24 cellular contexts compared by ENCODE assay signal in genomic region chr17:47931848-47932247, GRCh38. TPM values are rescaled to one million over a fixed set of nuclear protein-coding genes. Genes with fewer than 3 reads are reported as not detected.
A peak's percentile ranks its signal among the peaks of the same experiment; 100 is the strongest.
DNase-seq lines count a peak whose midpoint lies in the region; ATAC-seq and TF ChIP-seq lines count a peak whose summit lies in the region.
"Had no signal": no experiment of that assay in that cellular context is flagged by ENCODE, and none has a peak within 500 bp of the region (broad histone marks: within the 10 kb centered on the region; RNA-seq: fewer than 3 reads in every experiment).

No MANE protein-coding gene starts in this region.

- H3K4me1 ChIP-seq in left ventricle myocardium inferior (peaks cover 24% of the 10 kb centered on the region), heart left ventricle (peaks cover 0 to 21% (median 2%) of the 10 kb centered on the region in 12 donors)
- H3K4me1 ChIP-seq: BE2C had no signal

- peaks cover 23% of the 10 kb centered on the region for H3K36me3 Mint-ChIP-seq in activated T-helper 17 cell treated with anti-CD3 and anti-CD28 coated beads, Interleukin-2, amount 50 U/mL, for 72 hours (ENCODE audit: low read depth)
- H3K36me3 Mint-ChIP-seq in nephron progenitor cell (ENCODE audit: low read depth): peaks cover 24% of the 10 kb centered on the region

- no peak for TF ChIP-seq POLR2A in heart left ventricle (IDR thresholded peaks at IDR 0.05)

- H3K27ac ChIP-seq in left ventricle myocardium inferior (replicated peaks): peak overlapping the region; percentile 80
- no peak overlapping the region for H3K27ac ChIP-seq in heart left ventricle
- H3K27ac ChIP-seq: SK-N-MC had no signal

- H3K36me3 ChIP-seq in left ventricle myocardium inferior (peaks cover 34% of the 10 kb centered on the region), heart left ventricle (peaks cover 0 to 34% (median 28%) of the 10 kb centered on the region in 9 donors)
- H3K36me3 ChIP-seq: BE2C had no signal

- no peaks in the 10 kb centered on the region for H3K9me3 Mint-ChIP-seq in activated T-helper 17 cell treated with anti-CD3 and anti-CD28 coated beads, Interleukin-2, amount 50 U/mL, for 72 hours
- H3K9me3 Mint-ChIP-seq in nephron progenitor cell: no peaks in the 10 kb centered on the region
- H3K9me3 Mint-ChIP-seq: CD4-positive, CD25-positive, alpha-beta regulatory T cell had no signal

- peak overlapping the region; percentile 43 for H3K27ac Mint-ChIP-seq in activated T-helper 17 cell treated with anti-CD3 and anti-CD28 coated beads, Interleukin-2, amount 50 U/mL, for 72 hours
- peak overlapping the region; percentile 58 for H3K27ac Mint-ChIP-seq in nephron progenitor cell

- TF ChIP-seq CTCF in left ventricle myocardium inferior (IDR thresholded peaks at IDR 0.05; ENCODE audit: borderline replicate concordance) (no peak), heart left ventricle (IDR thresholded peaks at IDR 0.05) (no peak), nephron progenitor cell (IDR thresholded peaks at IDR 0.05) (no peak)

- ATAC-seq in heart left ventricle (no peak), GM19023 (IDR thresholded peaks at IDR 0.05; ENCODE audit: unreplicated experiment) (no peak)
- ATAC-seq in activated T-helper 17 cell treated with anti-CD3 and anti-CD28 coated beads, Interleukin-2, amount 50 U/mL, for 72 hours (replicated peaks): no peak

- peaks cover 6% of the 10 kb centered on the region for H3K4me1 Mint-ChIP-seq in activated T-helper 17 cell treated with anti-CD3 and anti-CD28 coated beads, Interleukin-2, amount 50 U/mL, for 72 hours
- peaks cover 5% of the 10 kb centered on the region for H3K4me1 Mint-ChIP-seq in nephron progenitor cell

- in situ Hi-C loops in ACHN (cut with HindIII; ENCODE audit: low pct_ligation_motif_present, low pct_unique_long_range_greater_than_20kb, low sequenced_read_pairs): no loop called here

- WGBS in heart left ventricle, 4 donors: 79 to 88% (median 87%) methylated on average over 4 of the region's 4 CpGs

- intact Hi-C loops in left ventricle myocardium inferior (cut with micrococcal nuclease) (no loop called here), heart left ventricle (cut with DNase I) (no loop called here)

- no peaks in the 10 kb centered on the region for H3K27me3 ChIP-seq in left ventricle myocardium inferior (ENCODE audit: low read depth)
- no peaks in the 10 kb centered on the region for H3K27me3 ChIP-seq in heart left ventricle
- H3K27me3 ChIP-seq: BE2C had no signal

- DNase-seq in left ventricle myocardium inferior (no peak), heart left ventricle (no peak), nephron progenitor cell (no peak), T-helper 1 cell (no peak), ACHN (no peak)
- DNase-seq: BE2C; CD4-positive, CD25-positive, alpha-beta regulatory T cell; DND-41; GOT3; HCEC 1CT; Karpas-422; MV-4-11; NCI-H1105 treated with DMSO at 0.1 percent for 48 hours; NCI-H2029 treated with DMSO at 0.1 percent for 48 hours; NCI-H345; NCI-H524; NCI-H774; NK-92 treated with Interleukin-12 subunit alpha and Interleukin-12 subunit beta, amount 100 ng/mL, for 24 hours; SHP77 treated with DMSO at 0.1 percent for 48 hours had no signal

- no peak overlapping the region for H3K4me3 Mint-ChIP-seq in activated T-helper 17 cell treated with anti-CD3 and anti-CD28 coated beads, Interleukin-2, amount 50 U/mL, for 72 hours
- no peak overlapping the region for H3K4me3 Mint-ChIP-seq in nephron progenitor cell
- H3K4me3 Mint-ChIP-seq: CD4-positive, CD25-positive, alpha-beta regulatory T cell had no signal

- H3K4me3 ChIP-seq in left ventricle myocardium inferior (no peak overlapping the region), heart left ventricle (no peak overlapping the region)
- H3K4me3 ChIP-seq: SK-N-MC had no signal

- no peaks in the 10 kb centered on the region for H3K9me3 ChIP-seq in left ventricle myocardium inferior (replicated peaks)
- H3K9me3 ChIP-seq in heart left ventricle: no peaks in the 10 kb centered on the region
- H3K9me3 ChIP-seq: BE2C had no signal

- H3K27me3 Mint-ChIP-seq in activated T-helper 17 cell treated with anti-CD3 and anti-CD28 coated beads, Interleukin-2, amount 50 U/mL, for 72 hours: no peaks in the 10 kb centered on the region
- no peaks in the 10 kb centered on the region for H3K27me3 Mint-ChIP-seq in nephron progenitor cell (ENCODE audit: low read depth, poor library complexity)
- H3K27me3 Mint-ChIP-seq: CD4-positive, CD25-positive, alpha-beta regulatory T cell had no signal

RNA-seq across cellular contexts. Expression of gene PNPO, which starts 9.5 kb away (rescaled TPM):
- total RNA-seq in left ventricle myocardium inferior: 25.3 TPM
- 10 to 100 TPM; 24.2 to 45.0 (median 36.1) TPM for total RNA-seq in heart left ventricle
- polyA plus RNA-seq in heart left ventricle: 10 to 100 TPM; 12.6 to 16.1 TPM
- total RNA-seq in activated T-helper 17 cell treated with anti-CD3 and anti-CD28 coated beads, Interleukin-2, amount 50 U/mL, for 72 hours: 10 to 100 TPM; 18.0 to 33.7 TPM

RNA-seq across cellular contexts. Expression of gene PRR15L, which starts 25.8 kb away (rescaled TPM):
- 0.14 TPM for total RNA-seq in left ventricle myocardium inferior
- 1 to 10 TPM in 1 of 9 donors, not detected in 8; 2.7 TPM for total RNA-seq in heart left ventricle
- under 1 TPM in 1 of 2 donors, not detected in 1; 0.04 TPM for polyA plus RNA-seq in heart left ventricle
- not detected for total RNA-seq in activated T-helper 17 cell treated with anti-CD3 and anti-CD28 coated beads, Interleukin-2, amount 50 U/mL, for 72 hours
- total RNA-seq: CD4-positive, CD25-positive, alpha-beta regulatory T cell; G401; M059J had no signal

RNA-seq across cellular contexts. Expression of gene SP2, which starts 35.8 kb away (rescaled TPM):
- total RNA-seq in left ventricle myocardium inferior (13.9 TPM), heart left ventricle (10 to 100 TPM; 11.1 to 21.2 (median 16.7) TPM)
- 10 to 100 TPM in 1 of 2 donors, 1 to 10 TPM in 1; 4.1 to 15.8 TPM for polyA plus RNA-seq in heart left ventricle
- total RNA-seq in activated T-helper 17 cell treated with anti-CD3 and anti-CD28 coated beads, Interleukin-2, amount 50 U/mL, for 72 hours: 10 to 100 TPM; 23.7 to 24.2 TPM

RNA-seq across cellular contexts. Expression of gene CDK5RAP3, which starts 39.1 kb away (rescaled TPM):
- total RNA-seq in left ventricle myocardium inferior (50.1 TPM), heart left ventricle (10 to 100 TPM; 41.2 to 80.9 (median 53.6) TPM)
- polyA plus RNA-seq in heart left ventricle: 10 to 100 TPM; 53.8 to 56.6 TPM
- 100 to 1,000 TPM; 139 to 216 TPM for total RNA-seq in activated T-helper 17 cell treated with anti-CD3 and anti-CD28 coated beads, Interleukin-2, amount 50 U/mL, for 72 hours
